8 cellular contexts compared by ENCODE assay signal in the genomic region with DNA sequence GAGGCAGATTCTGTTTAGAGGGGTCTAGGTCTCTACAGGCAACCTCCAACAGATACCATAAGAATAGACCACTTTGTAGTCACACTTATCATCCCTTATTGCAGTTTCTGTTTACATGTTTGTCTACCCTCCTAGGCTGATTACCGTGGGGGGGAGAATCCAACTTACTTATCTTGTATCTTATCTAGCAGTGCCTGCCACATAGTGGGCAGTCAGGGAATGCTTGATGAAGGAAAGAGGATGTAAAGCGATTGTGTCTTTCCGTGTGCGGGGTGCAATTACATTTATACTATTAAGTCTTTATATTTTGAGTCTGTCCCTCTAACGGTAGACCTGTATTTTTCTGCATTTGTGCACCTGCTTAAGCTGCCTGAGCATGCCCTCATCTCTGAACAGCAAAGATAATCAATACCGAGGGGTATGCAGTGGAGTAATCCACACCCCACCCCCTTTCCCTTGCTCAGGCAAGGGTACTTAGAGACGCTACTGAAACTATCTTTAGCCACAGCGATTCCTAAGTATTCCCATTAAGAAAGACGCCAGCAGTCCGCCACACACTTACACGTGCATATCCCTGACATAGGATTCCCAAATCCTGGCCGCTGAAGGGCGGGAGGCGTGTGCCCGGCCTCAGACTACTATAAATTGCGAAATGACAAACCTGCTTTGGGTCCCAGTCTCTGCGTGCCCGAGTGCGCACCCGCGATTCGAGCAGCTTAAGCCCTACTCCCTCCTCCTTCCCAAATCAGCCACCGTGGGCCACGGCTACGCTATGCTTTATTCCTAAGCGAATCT. TPM values are rescaled to one million over a fixed set of nuclear protein-coding genes. Genes with fewer than 3 reads are reported as not detected.
DNase-seq lines count a peak whose midpoint lies in the region; ATAC-seq and TF ChIP-seq lines count a peak whose summit lies in the region.

No MANE protein-coding gene starts in this region.

- H3K27ac ChIP-seq in CD4-positive, alpha-beta T cell (ENCODE audit: low read depth, low read length), result peak overlapping the region; percentile 62
- H3K27ac ChIP-seq in VCaP (peak overlapping the region; percentile 92), sigmoid colon (peak overlapping the region; percentile 85 to 96 (median 91))

- POLR2A ChIA-PET in CD4-positive, alpha-beta T cell (lab: Charles Lee), result interaction anchor here (1.1 to 2.4 kb wide), 8 partner anchors 10 to 402 kb away, joined by 5 to 16 read pairs (median 7); a partner anchor contains a TSS

- DNase-seq in CD4-positive, alpha-beta T cell, result no peak
- DNase-seq in glutamatergic neuron (no peak), sigmoid colon (no peak), superior temporal gyrus (ENCODE audit: extremely low spot score) (no peak), COLO829 (ENCODE audit: low spot score) (no peak)
- DNase-seq in stimulated activated CD4-positive, alpha-beta T cell treated with anti-CD3 and anti-CD28 coated beads, Interleukin-4, amount 100 ng/mL, for 1 hour, result no peak

- H3K27ac Mint-ChIP-seq in CD4-positive, alpha-beta T cell, result peak overlapping the region; percentile 84
- H3K27ac Mint-ChIP-seq in glutamatergic neuron (ENCODE audit: unreplicated experiment), result peak overlapping the region; percentile 44

- WGBS in sigmoid colon, 2 donors, result 2 to 4% methylated on average over 26 of the region's 26 CpGs

- TF ChIP-seq EP300 in sigmoid colon (IDR thresholded peaks at IDR 0.05), result no peak

- peaks cover 54% of the 10 kb centered on the region for H3K27me3 Mint-ChIP-seq in CD4-positive, alpha-beta T cell
- H3K27me3 Mint-ChIP-seq in glutamatergic neuron (ENCODE audit: unreplicated experiment), result peaks cover 26% of the 10 kb centered on the region

- peaks cover 48% of the 10 kb centered on the region for H3K36me3 Mint-ChIP-seq in CD4-positive, alpha-beta T cell (ENCODE audit: low read depth)
- H3K36me3 Mint-ChIP-seq in glutamatergic neuron (ENCODE audit: unreplicated experiment), result no peaks in the 10 kb centered on the region

- peaks cover 0 to 14% (median 2%) of the 10 kb centered on the region in 4 donors for H3K36me3 ChIP-seq in sigmoid colon

- H3K4me3 Mint-ChIP-seq in CD4-positive, alpha-beta T cell, result peak overlapping the region; percentile 88
- H3K4me3 Mint-ChIP-seq in glutamatergic neuron (ENCODE audit: unreplicated experiment), result peak overlapping the region; percentile 92

- H3K4me1 Mint-ChIP-seq in CD4-positive, alpha-beta T cell (ENCODE audit: low read depth), result peaks cover 71% of the 10 kb centered on the region
- peaks cover 6% of the 10 kb centered on the region for H3K4me1 Mint-ChIP-seq in glutamatergic neuron (ENCODE audit: low read depth, unreplicated experiment)

- H3K4me3 ChIP-seq in sigmoid colon, result peak overlapping the region; percentile 78 to 86 (median 82)

- peak; percentile 5 for ATAC-seq in CD4-positive, alpha-beta T cell (ENCODE audit: poor library complexity)
- ATAC-seq in HG02642 (IDR thresholded peaks at IDR 0.05; ENCODE audit: poor library complexity, unreplicated experiment), result peak; percentile 4

- intact Hi-C loops in CD4-positive, alpha-beta T cell (cut with DNase I, micrococcal nuclease), result loop anchor here (1.0 to 5.0 kb wide), 7 partner anchors 15 to 539 kb away; a partner anchor contains a TSS
- intact Hi-C loops in sigmoid colon (cut with DNase I), result loop anchor here (5.0 kb wide), 1 partner anchor 416 kb away; a partner anchor contains a TSS

- H3K4me1 ChIP-seq in sigmoid colon, result peaks cover 0 to 32% (median 21%) of the 10 kb centered on the region in 4 donors

- no peak for TF ChIP-seq CTCF in CD4-positive, alpha-beta T cell (IDR thresholded peaks at IDR 0.05)
- TF ChIP-seq CTCF in VCaP (conservative IDR thresholded peaks at IDR 0.05) (peak; percentile 65), glutamatergic neuron (IDR thresholded peaks at IDR 0.05; ENCODE audit: partially characterized antibody, unreplicated experiment) (no peak), sigmoid colon (IDR thresholded peaks at IDR 0.05) (no peak)

- peaks cover 2% of the 10 kb centered on the region for H3K9me3 Mint-ChIP-seq in CD4-positive, alpha-beta T cell
- peaks cover 8% of the 10 kb centered on the region for H3K9me3 Mint-ChIP-seq in glutamatergic neuron (ENCODE audit: unreplicated experiment)

- TF ChIP-seq POLR2A in sigmoid colon (IDR thresholded peaks at IDR 0.05), result no peak

- H3K27me3 ChIP-seq in CD4-positive, alpha-beta T cell (ENCODE audit: control insufficient read depth, insufficient read depth, low read length), result peaks cover 42% of the 10 kb centered on the region
- peaks cover 34 to 45% (median 43%) of the 10 kb centered on the region in 3 donors for H3K27me3 ChIP-seq in sigmoid colon

- CTCF ChIA-PET in CD4-positive, alpha-beta T cell (lab: Charles Lee), result interaction anchor here (0.9 to 1.1 kb wide), 2 partner anchors 13 kb away, joined by 3 to 5 read pairs; no protein-coding TSS in a partner anchor

- H3K9me3 ChIP-seq in CD4-positive, alpha-beta T cell (ENCODE audit: control insufficient read depth, low read length), result no peaks in the 10 kb centered on the region
- H3K9me3 ChIP-seq in sigmoid colon, result no peaks in the 10 kb centered on the region

RNA-seq across cellular contexts. Expression of a gene that starts 0.6 kb away (rescaled TPM):
- 10 to 100 TPM; 40.3 to 40.8 TPM for total RNA-seq in CD4-positive, alpha-beta T cell
- total RNA-seq in glutamatergic neuron (ENCODE audit: unreplicated experiment) (22.5 TPM), sigmoid colon (10 to 100 TPM; 32.4 to 38.3 (median 34.6) TPM)
- polyA plus RNA-seq in sigmoid colon, result 10 to 100 TPM; 27.6 to 38.1 (median 30.1) TPM

RNA-seq across cellular contexts. Expression of a gene that starts 10.8 kb away (rescaled TPM):
- not detected for total RNA-seq in CD4-positive, alpha-beta T cell
- total RNA-seq in glutamatergic neuron (ENCODE audit: unreplicated experiment) (2.6 TPM), sigmoid colon (not detected)
- not detected for polyA plus RNA-seq in sigmoid colon
